13 cellular contexts compared by ENCODE assay signal in the genomic region with DNA sequence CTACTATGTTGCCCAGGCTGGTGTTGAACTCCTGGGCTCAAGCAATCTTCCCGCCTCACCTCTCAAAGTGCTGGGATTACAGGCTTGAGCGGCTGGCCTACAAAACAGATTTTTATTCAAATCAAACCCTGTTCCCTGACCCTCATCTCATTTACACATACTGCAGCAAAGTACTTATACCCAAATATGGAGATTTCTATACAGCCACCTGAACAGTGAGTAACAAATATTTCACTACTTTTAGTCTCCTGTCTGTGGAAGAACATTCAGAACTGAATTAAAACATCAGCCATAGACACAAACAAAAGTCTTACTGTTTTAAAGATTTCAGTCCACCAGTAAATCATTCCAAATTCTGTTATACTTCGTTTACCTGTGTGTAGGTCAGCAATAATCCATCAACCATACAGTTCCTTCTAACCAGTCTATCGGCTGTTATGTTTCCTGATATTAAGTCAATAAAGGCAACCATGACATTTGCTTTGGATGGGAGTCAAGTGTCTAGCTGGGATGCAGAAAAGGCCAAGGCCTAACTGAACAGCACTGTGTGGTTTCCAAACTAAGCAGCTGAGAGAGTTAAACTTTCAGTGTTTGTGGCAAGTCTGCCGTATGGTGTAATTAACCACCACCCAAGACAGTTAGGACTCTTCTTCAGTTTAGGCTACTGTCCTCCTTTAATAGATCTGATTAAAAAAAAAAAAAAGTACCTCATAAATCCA. TPM values are rescaled to one million over a fixed set of nuclear protein-coding genes. Genes with fewer than 3 reads are reported as not detected.
A peak's percentile ranks its signal among the peaks of the same experiment; 100 is the strongest.
DNase-seq lines count a peak whose midpoint lies in the region; ATAC-seq and TF ChIP-seq lines count a peak whose summit lies in the region.
"Had no signal": no experiment of that assay in that cellular context is flagged by ENCODE, and none has a peak within 500 bp of the region (broad histone marks: within the 10 kb centered on the region; RNA-seq: fewer than 3 reads in every experiment).

No MANE protein-coding gene starts in this region.

- no peaks in the 10 kb centered on the region for H3K36me3 ChIP-seq in GM23338 (ENCODE audit: insufficient read depth)
- H3K36me3 ChIP-seq in PC-3 (ENCODE audit: low read depth, low read length) = no peaks in the 10 kb centered on the region
- H3K36me3 ChIP-seq in A673 (ENCODE audit: insufficient read depth, low read length, poor library complexity, severe bottlenecking) = no peaks in the 10 kb centered on the region
- H3K36me3 ChIP-seq in tibial nerve = no peaks in the 10 kb centered on the region
- H3K36me3 ChIP-seq: cardiac muscle cell had no signal

- H3K9me3 ChIP-seq in PC-3 (ENCODE audit: low read length) (no peaks in the 10 kb centered on the region), A673 (ENCODE audit: low read depth, low read length, poor library complexity, severe bottlenecking) (no peaks in the 10 kb centered on the region), tibial nerve (no peaks in the 10 kb centered on the region)

- H3K36me3 Mint-ChIP-seq in GM23338 (ENCODE audit: low read depth) = no peaks in the 10 kb centered on the region

- H3F3A ChIP-seq in GM23338 (replicated peaks; ENCODE audit: low read depth) (no peaks in the 10 kb centered on the region), PC-3 (ENCODE audit: low read length, unreplicated experiment) (no peaks in the 10 kb centered on the region)

- peaks cover 10% of the 10 kb centered on the region for H3K4me1 Mint-ChIP-seq in GM23338

- no peaks in the 10 kb centered on the region for H3K9me3 Mint-ChIP-seq in GM23338
- H3K9me3 Mint-ChIP-seq: H9 had no signal

- no peak for TF ChIP-seq POLR2A in tibial nerve (IDR thresholded peaks at IDR 0.05)

- CTCF ChIA-PET in PC-3 (lab: Charles Lee) = no interaction called here
- CTCF ChIA-PET in A673 (lab: Charles Lee) = no interaction called here

- intact Hi-C loops in PC-3 (cut with micrococcal nuclease) = no loop called here
- intact Hi-C loops in left colon (cut with DNase I, micrococcal nuclease) = no loop called here
- intact Hi-C loops in A673 (cut with micrococcal nuclease; ENCODE audit: unreplicated experiment) = no loop called here

- H3K79me2 ChIP-seq in GM23338 (replicated peaks; ENCODE audit: insufficient read depth) (no peaks in the 10 kb centered on the region), PC-3 (ENCODE audit: low read length) (peaks cover 16% of the 10 kb centered on the region; the same call in 1 of the 2 replicates)

- no TSS peak for BruUV-seq in PC-3 (replicated peaks; lab: Mats Ljungman, UMichigan)
- no TSS peak for BruUV-seq in A673 (replicated peaks; lab: Mats Ljungman, UMichigan)

- H3K4me3 ChIP-seq in GM23338 (no peak overlapping the region), PC-3 (ENCODE audit: low read length) (no peak overlapping the region), A673 (ENCODE audit: low read depth, low read length, poor library complexity, severe bottlenecking) (no peak overlapping the region), tibial nerve (no peak overlapping the region)
- H3K4me3 ChIP-seq: cardiac muscle cell, lung had no signal

- no peak overlapping the region for H3K9ac ChIP-seq in PC-3 (ENCODE audit: low read length)

- 55 to 62% methylated on average over 5 of the region's 5 CpGs for WGBS in tibial nerve, 2 donors

- H3K4me3 Mint-ChIP-seq in GM23338 = no peak overlapping the region
- H3K4me3 Mint-ChIP-seq: H9 had no signal

- TF ChIP-seq CTCF in C4-2B (conservative IDR thresholded peaks at IDR 0.05) (no peak), GM23338 (conservative IDR thresholded peaks at IDR 0.05; ENCODE audit: low read depth in 2 of 2) (no peak), PC-3 (conservative IDR thresholded peaks at IDR 0.05; ENCODE audit: low read depth, low read length) (no peak), A673 (conservative IDR thresholded peaks at IDR 0.05; ENCODE audit: low read depth, low read length) (no peak), tibial nerve (IDR thresholded peaks at IDR 0.05) (no peak)

- peak overlapping the region; percentile 34; the same call in 1 of the 2 replicates for H3K27ac Mint-ChIP-seq in GM23338
- H3K27ac Mint-ChIP-seq: H9 had no signal

- POLR2A ChIA-PET in PC-3 (lab: Charles Lee; ENCODE audit: unreplicated experiment) = interaction anchor here (0.7 kb wide), 1 partner anchor 23 kb away, joined by 3 read pairs; no protein-coding TSS in a partner anchor
- POLR2A ChIA-PET in A673 (lab: Charles Lee; ENCODE audit: low non-redundant PET) = no interaction called here

- H4K20me1 ChIP-seq in GM23338 (replicated peaks; ENCODE audit: insufficient read depth) = no peaks in the 10 kb centered on the region
- no peaks in the 10 kb centered on the region for H4K20me1 ChIP-seq in PC-3 (ENCODE audit: low read length)

- H2AFZ ChIP-seq in GM23338 = no peak overlapping the region
- H2AFZ ChIP-seq in PC-3 (ENCODE audit: low read length) = no peak overlapping the region

- H3K27ac ChIP-seq in C4-2B = peak overlapping the region; percentile 86
- H3K27ac ChIP-seq in GM23338 (ENCODE audit: low read depth) = no peak overlapping the region
- H3K27ac ChIP-seq in PC-3 (ENCODE audit: low read length) = no peak overlapping the region
- no peak overlapping the region for H3K27ac ChIP-seq in A673 (ENCODE audit: low read depth, low read length, poor library complexity, severe bottlenecking)
- no peak overlapping the region for H3K27ac ChIP-seq in tibial nerve
- H3K27ac ChIP-seq: cardiac muscle cell had no signal

- ATAC-seq in GM23338 (no peak), PC-3 (peak; percentile 55), left colon (peak; percentile 86)
- ATAC-seq: Right ventricle myocardium inferior had no signal

- TF ChIP-seq EP300 in tibial nerve (IDR thresholded peaks at IDR 0.05) = no peak

- DNase-seq in GM23338 (ENCODE audit: low spot score) = no peak
- peak; percentile 65 for DNase-seq in PC-3
- no peak for DNase-seq in left colon
- DNase-seq in stimulated activated CD4-positive, alpha-beta T cell treated with anti-CD3 and anti-CD28 coated beads, Interleukin-1b, Interleukin-23, amount 100 ng/mL, for 48 hours = no peak
- no peak for DNase-seq in Kasumi-1 (lab: John Stamatoyannopoulos, UW)
- DNase-seq in A673 (ENCODE audit: low spot score) = no peak
- no peak for DNase-seq in tibial nerve (ENCODE audit: low spot score in 2 of 2)
- DNase-seq: H9, NCI-H1417 treated with DMSO at 0.1 percent for 48 hours had no signal

- H3K9me2 ChIP-seq in GM23338 (ENCODE audit: insufficient read depth) = peaks cover 4% of the 10 kb centered on the region; the same call in 1 of the 2 replicates
- H3K9me2 ChIP-seq in PC-3 (replicated peaks; ENCODE audit: low read length) = no peaks in the 10 kb centered on the region

- peaks cover 7% of the 10 kb centered on the region; the same call in 1 of the 2 replicates for H3K4me1 ChIP-seq in GM23338 (ENCODE audit: insufficient read depth)
- peaks cover 36% of the 10 kb centered on the region for H3K4me1 ChIP-seq in PC-3 (ENCODE audit: insufficient read depth, low read length)
- no peaks in the 10 kb centered on the region for H3K4me1 ChIP-seq in A673 (ENCODE audit: insufficient read depth, low read length, poor library complexity, severe bottlenecking)
- peaks cover 0 to 14% (median 4%) of the 10 kb centered on the region in 4 donors for H3K4me1 ChIP-seq in tibial nerve

- no peak overlapping the region for H3K4me2 ChIP-seq in GM23338
- no peak overlapping the region for H3K4me2 ChIP-seq in PC-3 (ENCODE audit: low read length)

- H3K27me3 Mint-ChIP-seq in GM23338 (ENCODE audit: insufficient read depth, low read depth, poor library complexity) = peaks cover 6% of the 10 kb centered on the region

- H3K27me3 ChIP-seq in GM23338 (ENCODE audit: insufficient read depth) (no peaks in the 10 kb centered on the region), PC-3 (ENCODE audit: low read length) (no peaks in the 10 kb centered on the region), A673 (replicated peaks; ENCODE audit: insufficient read depth, low read depth, low read length, poor library complexity) (no peaks in the 10 kb centered on the region), tibial nerve (no peaks in the 10 kb centered on the region)
- H3K27me3 ChIP-seq: cardiac muscle cell had no signal

TF ChIP-seq in GM23338, 12 proteins besides CTCF, POLR2A, EP300 and RAD21 (continues in another document):
- TF ChIP-seq, protein P1, sequence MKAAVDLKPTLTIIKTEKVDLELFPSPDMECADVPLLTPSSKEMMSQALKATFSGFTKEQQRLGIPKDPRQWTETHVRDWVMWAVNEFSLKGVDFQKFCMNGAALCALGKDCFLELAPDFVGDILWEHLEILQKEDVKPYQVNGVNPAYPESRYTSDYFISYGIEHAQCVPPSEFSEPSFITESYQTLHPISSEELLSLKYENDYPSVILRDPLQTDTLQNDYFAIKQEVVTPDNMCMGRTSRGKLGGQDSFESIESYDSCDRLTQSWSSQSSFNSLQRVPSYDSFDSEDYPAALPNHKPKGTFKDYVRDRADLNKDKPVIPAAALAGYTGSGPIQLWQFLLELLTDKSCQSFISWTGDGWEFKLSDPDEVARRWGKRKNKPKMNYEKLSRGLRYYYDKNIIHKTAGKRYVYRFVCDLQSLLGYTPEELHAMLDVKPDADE (IDR thresholded peaks at IDR 0.05) = no peak
- TF ChIP-seq JUNB (IDR thresholded peaks at IDR 0.05; ENCODE audit: unreplicated experiment) (no peak), POLR2AphosphoS5 (IDR thresholded peaks at IDR 0.05; ENCODE audit: low read depth) (no peak), ZNF331 (CRISPR knock-in tag; IDR thresholded peaks at IDR 0.05; ENCODE audit: low read depth) (no peak), NANOG (IDR thresholded peaks at IDR 0.05; ENCODE audit: borderline replicate concordance) (no peak)

RNA-seq across cellular contexts. Expression of gene ERN1, which starts 22.3 kb away (rescaled TPM):
- 4.1 and 5.9 TPM in 2 replicates for total RNA-seq in GM23338 (2014; rRNA removed; shearing (Covaris generic))
- polyA plus RNA-seq in GM23338 (2016; fragmentation: Nextera tagmentation; extraction: Ambion mirVana) = 4.2 and 7.5 TPM in 2 replicates
- total RNA-seq in PC-3 (2014; rRNA removed) (13.5 and 17.9 TPM in 2 replicates), left colon (10 to 100 TPM; 19.9 to 25.6 TPM), A673 (2021) (6.7 and 8.0 TPM in 2 replicates), tibial nerve (10 to 100 TPM in 3 of 4 donors, 1 to 10 TPM in 1; 8.7 to 17.7 (median 13.5) TPM)
